2 cellular contexts compared by ENCODE assay signal in genomic region chr1:201422026-201422425, GRCh38.
TF ChIP-seq lines count a peak whose summit lies in the region.

No MANE protein-coding gene starts in this region.

TF ChIP-seq in IMR-90, 13 proteins besides CTCF, POLR2A, EP300 and RAD21:
- no peak for TF ChIP-seq MXI1 (IDR thresholded peaks at IDR 0.05; ENCODE audit: borderline replicate concordance, low read depth, low read length)
- no peak for TF ChIP-seq RFX5 (IDR thresholded peaks at IDR 0.05; ENCODE audit: low read depth, low read length)
- no peak for TF ChIP-seq NFE2L2 (IDR thresholded peaks at IDR 0.05; ENCODE audit: low read depth, low read length)
- no peak for TF ChIP-seq BHLHE40 (IDR thresholded peaks at IDR 0.05; ENCODE audit: low read depth, low read length)
- TF ChIP-seq MAFK (IDR thresholded peaks at IDR 0.05; ENCODE audit: low read depth, low read length): no peak
- TF ChIP-seq RCOR1 (IDR thresholded peaks at IDR 0.05; ENCODE audit: insufficient replicate concordance, low read length): no peak
- TF ChIP-seq USF2 (IDR thresholded peaks at IDR 0.05; ENCODE audit: low read depth, low read length): no peak
- TF ChIP-seq SMC3 (IDR thresholded peaks at IDR 0.05; ENCODE audit: low read depth, low read length): no peak
- no peak for TF ChIP-seq CHD1 (IDR thresholded peaks at IDR 0.05; ENCODE audit: low read depth, low read length)
- TF ChIP-seq CEBPB (IDR thresholded peaks at IDR 0.05; ENCODE audit: low read depth, low read length): no peak
- no peak for TF ChIP-seq MAZ (IDR thresholded peaks at IDR 0.05; ENCODE audit: borderline replicate concordance, low read depth, low read length)
- TF ChIP-seq FOS (IDR thresholded peaks at IDR 0.05; ENCODE audit: low read depth, low read length): no peak
- no peak for TF ChIP-seq ELK1 (IDR thresholded peaks at IDR 0.05; ENCODE audit: borderline replicate concordance, low read depth, low read length)

TF ChIP-seq in H1, 55 proteins besides CTCF, POLR2A, EP300 and RAD21:
- TF ChIP-seq MAX (IDR thresholded peaks at IDR 0.05) (no peak), JUN (IDR thresholded peaks at IDR 0.05; ENCODE audit: low read depth, low read length) (no peak), CHD2 (IDR thresholded peaks at IDR 0.05; ENCODE audit: low read length) (no peak), ASH2L (IDR thresholded peaks at IDR 0.05; ENCODE audit: low read length) (no peak), SIN3A (conservative IDR thresholded peaks at IDR 0.05 in 1 of 2, IDR thresholded peaks at IDR 0.05 in 1 of 2; ENCODE audit: low read depth in 1 of 2, low read length in 2 of 2) (no peak), CHD1 (IDR thresholded peaks at IDR 0.05; ENCODE audit: low read depth, low read length) (no peak), RFX5 (IDR thresholded peaks at IDR 0.05; ENCODE audit: borderline replicate concordance, low read depth, low read length) (no peak), BRCA1 (IDR thresholded peaks at IDR 0.05; ENCODE audit: low read depth, low read length) (no peak), USF2 (IDR thresholded peaks at IDR 0.05; ENCODE audit: low read length) (no peak), FOSL1 (IDR thresholded peaks at IDR 0.05; ENCODE audit: insufficient read depth, low read depth, low read length) (no peak), E2F6 (IDR thresholded peaks at IDR 0.05) (no peak), KDM5A (IDR thresholded peaks at IDR 0.05; ENCODE audit: low read length) (no peak), JUND (IDR thresholded peaks at IDR 0.05; ENCODE audit: low read length) (no peak), POLR2AphosphoS5 (IDR thresholded peaks at IDR 0.05; ENCODE audit: low read depth, low read length) (no peak), BACH1 (IDR thresholded peaks at IDR 0.05; ENCODE audit: low read length) (no peak), RNF2 (IDR thresholded peaks at IDR 0.05; ENCODE audit: borderline replicate concordance, low read depth, low read length, missing control alignments, poor library complexity, severe bottlenecking) (no peak), POU5F1 (IDR thresholded peaks at IDR 0.05; ENCODE audit: low read depth, low read length) (no peak)
